28 cellular contexts compared by ENCODE assay signal in genomic region chr4:78509030-78509429, GRCh38.
"Had no signal": no experiment of that assay in that cellular context is flagged by ENCODE, and none has a peak within 500 bp of the region (broad histone marks: within the 10 kb centered on the region; RNA-seq: fewer than 3 reads in every experiment).

No MANE protein-coding gene starts in this region.

- H3K4me1 ChIP-seq: suprapubic skin, testis, tibial artery, tibial nerve, upper lobe of left lung, upper lobe of right lung, uterus, vagina had no signal

- H3K27ac Mint-ChIP-seq: stimulated activated effector memory CD8-positive, alpha-beta T cell treated with anti-CD3 and anti-CD28 coated beads, Interleukin-12 subunit alpha, Interleukin-12 subunit beta, amount 100 ng/mL, for 72 hours; stimulated activated memory B cell treated with anti-CD40 and anti-IgM and Interleukin-4, amounts not matched to agents 10 μg/mL and 1 μg/mL and 100 μg/mL, for 72 hours; stimulated activated naive B cell treated with anti-CD40 and anti-IgM and Interleukin-4, amounts not matched to agents 10 μg/mL and 1 μg/mL and 100 μg/mL, for 72 hours; stimulated activated naive CD8-positive, alpha-beta T cell treated with anti-CD3 and anti-CD28 coated beads, Interleukin-15, amount 100 ng/mL, for 72 hours; stimulated activated naive CD8-positive, alpha-beta T cell treated with anti-CD3 and anti-CD28 coated beads, Interleukin-15, Interleukin-2, amounts not matched to agents 100 ng/mL and 50 ng/mL, for 24 hours; type B pancreatic cell had no signal

- H3K9me3 ChIP-seq: stomach, suprapubic skin, testis, thoracic aorta, thyroid gland, tibial artery, tibial nerve, transverse colon, upper lobe of left lung, upper lobe of right lung, uterus, vagina had no signal

- H3K27ac ChIP-seq: stomach, suprapubic skin, testis, thoracic aorta, thyroid gland, tibial artery, tibial nerve, transverse colon, upper lobe of left lung, upper lobe of right lung, uterus, vagina had no signal

- H3K36me3 Mint-ChIP-seq: stimulated activated effector memory CD8-positive, alpha-beta T cell treated with anti-CD3 and anti-CD28 coated beads, Interleukin-12 subunit alpha, Interleukin-12 subunit beta, amount 100 ng/mL, for 72 hours; stimulated activated memory B cell treated with anti-CD40 and anti-IgM and Interleukin-4, amounts not matched to agents 10 μg/mL and 1 μg/mL and 100 μg/mL, for 72 hours; stimulated activated naive B cell treated with anti-CD40 and anti-IgM and Interleukin-4, amounts not matched to agents 10 μg/mL and 1 μg/mL and 100 μg/mL, for 72 hours had no signal

- DNase-seq: stimulated activated CD4-positive, alpha-beta T cell treated with anti-CD3 and anti-CD28 coated beads, Interleukin-2, amount 100 ng/mL, for 48 hours; stimulated activated CD4-positive, alpha-beta T cell treated with anti-CD3 and anti-CD28 coated beads, Interleukin-4, amount 100 ng/mL, for 1 hour; stimulated activated CD4-positive, alpha-beta T cell treated with anti-CD3 and anti-CD28 coated beads, Interleukin-4, amount 100 ng/mL, for 24 hours; stimulated activated CD4-positive, alpha-beta T cell treated with anti-CD3 and anti-CD28 coated beads, Interleukin-4, amount 100 ng/mL, for 4 hours; stimulated activated CD8-positive, alpha-beta memory T cell treated with anti-CD3 and anti-CD28 coated beads, Interleukin-4, amount 100 ng/mL, for 48 hours; stimulated activated naive B cell treated with anti-CD40 and anti-IgM and Interleukin-4, amounts not matched to agents 10 μg/mL and 1 μg/mL and 100 μg/mL, for 72 hours; stimulated activated naive CD4-positive, alpha-beta T cell; stimulated activated naive CD4-positive, alpha-beta T cell treated with Interleukin-2 at 50 U/mL for 16 hours; stimulated activated naive CD8-positive, alpha-beta T cell treated with anti-CD3 and anti-CD28 coated beads, Interleukin-15, amount 100 ng/mL, for 72 hours; stimulated activated naive CD8-positive, alpha-beta T cell treated with anti-CD3 and anti-CD28 coated beads, Interleukin-15, Interleukin-2, amounts not matched to agents 100 U/mL and 50 U/mL, for 24 hours; stomach; substantia nigra; testis; thyroid gland; tibial artery; transverse colon; trophoblast cell; upper lobe of left lung; upper lobe of right lung; uterus had no signal

- H3K9me3 Mint-ChIP-seq: stimulated activated effector memory CD8-positive, alpha-beta T cell treated with anti-CD3 and anti-CD28 coated beads, Interleukin-12 subunit alpha, Interleukin-12 subunit beta, amount 100 ng/mL, for 72 hours; stimulated activated naive CD8-positive, alpha-beta T cell treated with anti-CD3 and anti-CD28 coated beads, Interleukin-15, amount 100 ng/mL, for 72 hours; stimulated activated naive CD8-positive, alpha-beta T cell treated with anti-CD3 and anti-CD28 coated beads, Interleukin-15, Interleukin-2, amounts not matched to agents 100 ng/mL and 50 ng/mL, for 24 hours had no signal

- H3K27me3 Mint-ChIP-seq: stimulated activated naive CD8-positive, alpha-beta T cell treated with anti-CD3 and anti-CD28 coated beads, Interleukin-15, amount 100 ng/mL, for 72 hours; stimulated activated naive CD8-positive, alpha-beta T cell treated with anti-CD3 and anti-CD28 coated beads, Interleukin-15, Interleukin-2, amounts not matched to agents 100 ng/mL and 50 ng/mL, for 24 hours; type B pancreatic cell had no signal

- H3K36me3 ChIP-seq: stomach, suprapubic skin, thoracic aorta, thyroid gland, tibial artery, tibial nerve, transverse colon, upper lobe of left lung, upper lobe of right lung, uterus had no signal

- H3K4me1 Mint-ChIP-seq: stimulated activated effector memory CD8-positive, alpha-beta T cell treated with anti-CD3 and anti-CD28 coated beads, Interleukin-12 subunit alpha, Interleukin-12 subunit beta, amount 100 ng/mL, for 72 hours; stimulated activated memory B cell treated with anti-CD40 and anti-IgM and Interleukin-4, amounts not matched to agents 10 μg/mL and 1 μg/mL and 100 μg/mL, for 72 hours; stimulated activated naive B cell treated with anti-CD40 and anti-IgM and Interleukin-4, amounts not matched to agents 10 μg/mL and 1 μg/mL and 100 μg/mL, for 72 hours; stimulated activated naive CD8-positive, alpha-beta T cell treated with anti-CD3 and anti-CD28 coated beads, Interleukin-15, amount 100 ng/mL, for 72 hours had no signal

- H3K27me3 ChIP-seq: stomach, suprapubic skin, testis, thyroid gland, tibial artery, tibial nerve, transverse colon, upper lobe of left lung, upper lobe of right lung, uterus, vagina had no signal

- H3K4me3 ChIP-seq: stomach, suprapubic skin, testis, thoracic aorta, thyroid gland, tibial artery, tibial nerve, transverse colon, upper lobe of left lung, upper lobe of right lung, uterus, vagina had no signal

- ATAC-seq: stimulated activated effector memory CD8-positive, alpha-beta T cell treated with anti-CD3 and anti-CD28 coated beads, Interleukin-12 subunit alpha, Interleukin-12 subunit beta, amount 100 ng/mL, for 72 hours; stimulated activated memory B cell treated with anti-CD40 and anti-IgM and Interleukin-4, amounts not matched to agents 10 μg/mL and 1 μg/mL and 100 μg/mL, for 72 hours; stimulated activated naive B cell treated with anti-CD40 and anti-IgM and Interleukin-4, amounts not matched to agents 10 μg/mL and 1 μg/mL and 100 μg/mL, for 72 hours; stimulated activated naive CD8-positive, alpha-beta T cell treated with anti-CD3 and anti-CD28 coated beads, Interleukin-15, amount 100 ng/mL, for 72 hours; stimulated activated naive CD8-positive, alpha-beta T cell treated with anti-CD3 and anti-CD28 coated beads, Interleukin-15, Interleukin-2, amounts not matched to agents 100 U/mL and 50 U/mL, for 24 hours; upper lobe of right lung had no signal

- H3K4me3 Mint-ChIP-seq: stimulated activated effector memory CD8-positive, alpha-beta T cell treated with anti-CD3 and anti-CD28 coated beads, Interleukin-12 subunit alpha, Interleukin-12 subunit beta, amount 100 ng/mL, for 72 hours; stimulated activated memory B cell treated with anti-CD40 and anti-IgM and Interleukin-4, amounts not matched to agents 10 μg/mL and 1 μg/mL and 100 μg/mL, for 72 hours; stimulated activated naive B cell treated with anti-CD40 and anti-IgM and Interleukin-4, amounts not matched to agents 10 μg/mL and 1 μg/mL and 100 μg/mL, for 72 hours; stimulated activated naive CD8-positive, alpha-beta T cell treated with anti-CD3 and anti-CD28 coated beads, Interleukin-15, amount 100 ng/mL, for 72 hours; stimulated activated naive CD8-positive, alpha-beta T cell treated with anti-CD3 and anti-CD28 coated beads, Interleukin-15, Interleukin-2, amounts not matched to agents 100 ng/mL and 50 ng/mL, for 24 hours; type B pancreatic cell had no signal
